1 cellular context compared by ENCODE assay signal in genomic region chr22:50530280-50530856, GRCh38.
TF ChIP-seq lines count a peak whose summit lies in the region.

No MANE protein-coding gene starts in this region.

TF ChIP-seq in H1, 55 proteins besides CTCF, POLR2A, EP300 and RAD21:
- no peak for TF ChIP-seq USF2 (IDR thresholded peaks at IDR 0.05; ENCODE audit: low read length)
- peak; percentile 33; the same call in 1 of the 2 replicates for TF ChIP-seq MAX (IDR thresholded peaks at IDR 0.05)
- no peak for TF ChIP-seq PHF8 (conservative IDR thresholded peaks at IDR 0.05; ENCODE audit: low read depth, low read length)
- TF ChIP-seq ASH2L (IDR thresholded peaks at IDR 0.05; ENCODE audit: low read length): peak; percentile 43
- no peak for TF ChIP-seq SRF (IDR thresholded peaks at IDR 0.05; ENCODE audit: low read depth, low read length)
- TF ChIP-seq ZNF274 (IDR thresholded peaks at IDR 0.05; ENCODE audit: borderline replicate concordance, extremely low read depth, low read length): no peak
- peak; percentile 53 for TF ChIP-seq SUZ12 (IDR thresholded peaks at IDR 0.05; ENCODE audit: low read length)
- peak; percentile 55 for TF ChIP-seq KDM4A (IDR thresholded peaks at IDR 0.05; ENCODE audit: low read depth, low read length, severe bottlenecking)
- peak; percentile 53 for TF ChIP-seq EZH2 (IDR thresholded peaks at IDR 0.05; ENCODE audit: low read depth, low read length, severe bottlenecking)
- no peak for TF ChIP-seq GTF2F1 (IDR thresholded peaks at IDR 0.05; ENCODE audit: borderline replicate concordance, low read depth, low read length)
- TF ChIP-seq BACH1 (IDR thresholded peaks at IDR 0.05; ENCODE audit: low read length): no peak; the same call in 1 of the 2 replicates
- TF ChIP-seq SP4 (IDR thresholded peaks at IDR 0.05; ENCODE audit: low read length): no peak
TF ChIP-seq in H1: peak in this region for 5.
